In the genomic region with DNA sequence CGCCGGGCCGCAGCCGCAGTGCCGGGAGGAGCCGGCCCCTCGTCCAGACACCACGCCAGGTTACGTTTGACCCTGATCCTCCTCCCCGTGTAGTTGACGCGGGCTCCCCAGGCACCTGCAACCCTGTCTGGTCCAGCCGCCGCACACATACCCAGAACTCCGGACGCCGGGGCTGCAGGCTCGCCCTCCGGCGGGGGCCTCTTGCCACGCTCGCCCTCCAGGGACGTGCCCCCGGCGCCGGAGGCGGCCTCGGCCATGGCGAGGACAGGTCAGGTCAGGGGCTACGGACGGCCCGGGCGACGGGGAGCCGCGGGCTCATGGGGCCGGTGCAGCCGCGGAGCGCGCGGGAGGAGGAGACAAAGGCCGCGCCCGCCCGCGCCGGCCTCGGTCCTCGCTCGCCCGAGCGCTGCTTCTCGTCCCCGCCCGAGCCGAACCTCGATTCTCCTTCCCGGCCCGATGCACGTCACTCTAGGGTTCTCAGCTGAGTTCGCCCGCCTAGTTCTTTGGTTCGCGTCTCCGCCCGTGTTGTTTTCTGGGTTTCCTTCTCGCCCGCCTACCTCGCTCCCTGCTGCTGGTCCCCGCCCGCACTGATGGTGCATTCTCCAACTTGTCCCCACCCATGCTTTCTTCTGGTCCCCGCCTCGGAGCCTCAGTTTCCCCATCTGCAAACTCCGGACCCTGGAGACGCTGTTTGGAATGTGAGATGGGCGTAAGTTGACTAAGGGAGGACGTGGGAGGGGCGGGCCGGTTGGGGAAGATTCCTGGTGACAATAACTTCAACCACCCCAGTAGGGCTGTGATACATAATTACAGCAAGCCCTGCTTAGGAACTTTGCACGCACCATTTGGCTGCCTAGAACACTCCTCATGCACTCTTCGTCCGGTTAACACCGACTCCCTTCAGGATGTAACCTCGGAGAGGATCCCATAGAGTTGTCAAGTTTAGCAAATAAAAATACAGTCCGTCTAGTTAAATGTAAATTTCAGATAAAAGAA, we compare ENCODE assay signal across 1 cellular context.
TF ChIP-seq lines count a peak whose summit lies in the region.

A gene with protein sequence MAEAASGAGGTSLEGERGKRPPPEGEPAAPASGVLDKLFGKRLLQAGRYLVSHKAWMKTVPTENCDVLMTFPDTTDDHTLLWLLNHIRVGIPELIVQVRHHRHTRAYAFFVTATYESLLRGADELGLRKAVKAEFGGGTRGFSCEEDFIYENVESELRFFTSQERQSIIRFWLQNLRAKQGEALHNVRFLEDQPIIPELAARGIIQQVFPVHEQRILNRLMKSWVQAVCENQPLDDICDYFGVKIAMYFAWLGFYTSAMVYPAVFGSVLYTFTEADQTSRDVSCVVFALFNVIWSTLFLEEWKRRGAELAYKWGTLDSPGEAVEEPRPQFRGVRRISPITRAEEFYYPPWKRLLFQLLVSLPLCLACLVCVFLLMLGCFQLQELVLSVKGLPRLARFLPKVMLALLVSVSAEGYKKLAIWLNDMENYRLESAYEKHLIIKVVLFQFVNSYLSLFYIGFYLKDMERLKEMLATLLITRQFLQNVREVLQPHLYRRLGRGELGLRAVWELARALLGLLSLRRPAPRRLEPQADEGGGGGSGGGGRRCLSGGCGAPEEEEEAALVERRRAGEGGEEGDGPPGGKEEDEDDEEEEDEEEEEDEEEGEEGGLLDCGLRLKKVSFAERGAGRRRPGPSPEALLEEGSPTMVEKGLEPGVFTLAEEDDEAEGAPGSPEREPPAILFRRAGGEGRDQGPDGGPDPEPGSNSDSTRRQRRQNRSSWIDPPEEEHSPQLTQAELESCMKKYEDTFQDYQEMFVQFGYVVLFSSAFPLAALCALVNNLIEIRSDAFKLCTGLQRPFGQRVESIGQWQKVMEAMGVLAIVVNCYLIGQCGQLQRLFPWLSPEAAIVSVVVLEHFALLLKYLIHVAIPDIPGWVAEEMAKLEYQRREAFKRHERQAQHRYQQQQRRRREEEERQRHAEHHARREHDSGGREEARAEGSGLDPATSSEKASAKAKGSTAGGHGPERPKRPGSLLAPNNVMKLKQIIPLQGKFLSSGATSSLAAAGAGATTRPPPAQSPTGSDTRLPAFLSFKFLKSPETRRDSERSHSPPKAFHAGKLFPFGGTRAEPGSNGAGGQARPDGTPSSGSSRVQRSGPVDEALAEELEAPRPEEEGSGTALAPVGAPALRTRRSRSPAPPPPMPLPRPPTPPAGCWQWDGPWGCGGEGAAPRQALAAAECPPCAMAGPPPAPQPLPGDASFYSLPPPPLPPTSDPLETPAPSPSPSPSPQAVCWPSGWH (minus strand): TSS at position 442 of the 996 bp plus-strand sequence. CDS start 185 bp downstream, at position 257.

TF ChIP-seq in K562, 482 proteins besides CTCF, POLR2A, EP300 and RAD21 (continued from another document and continues in another):
- TF ChIP-seq, protein P1, sequence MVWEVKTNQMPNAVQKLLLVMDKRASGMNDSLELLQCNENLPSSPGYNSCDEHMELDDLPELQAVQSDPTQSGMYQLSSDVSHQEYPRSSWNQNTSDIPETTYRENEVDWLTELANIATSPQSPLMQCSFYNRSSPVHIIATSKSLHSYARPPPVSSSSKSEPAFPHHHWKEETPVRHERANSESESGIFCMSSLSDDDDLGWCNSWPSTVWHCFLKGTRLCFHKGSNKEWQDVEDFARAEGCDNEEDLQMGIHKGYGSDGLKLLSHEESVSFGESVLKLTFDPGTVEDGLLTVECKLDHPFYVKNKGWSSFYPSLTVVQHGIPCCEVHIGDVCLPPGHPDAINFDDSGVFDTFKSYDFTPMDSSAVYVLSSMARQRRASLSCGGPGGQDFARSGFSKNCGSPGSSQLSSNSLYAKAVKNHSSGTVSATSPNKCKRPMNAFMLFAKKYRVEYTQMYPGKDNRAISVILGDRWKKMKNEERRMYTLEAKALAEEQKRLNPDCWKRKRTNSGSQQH (CRISPR knock-in tag; IDR thresholded peaks at IDR 0.05): no peak
- TF ChIP-seq ZBTB49 (CRISPR knock-in tag; IDR thresholded peaks at IDR 0.05; ENCODE audit: borderline replicate concordance): no peak
- no peak for TF ChIP-seq CBX5 (IDR thresholded peaks at IDR 0.05; ENCODE audit: borderline replicate concordance, low read depth)
- TF ChIP-seq, protein P2, sequence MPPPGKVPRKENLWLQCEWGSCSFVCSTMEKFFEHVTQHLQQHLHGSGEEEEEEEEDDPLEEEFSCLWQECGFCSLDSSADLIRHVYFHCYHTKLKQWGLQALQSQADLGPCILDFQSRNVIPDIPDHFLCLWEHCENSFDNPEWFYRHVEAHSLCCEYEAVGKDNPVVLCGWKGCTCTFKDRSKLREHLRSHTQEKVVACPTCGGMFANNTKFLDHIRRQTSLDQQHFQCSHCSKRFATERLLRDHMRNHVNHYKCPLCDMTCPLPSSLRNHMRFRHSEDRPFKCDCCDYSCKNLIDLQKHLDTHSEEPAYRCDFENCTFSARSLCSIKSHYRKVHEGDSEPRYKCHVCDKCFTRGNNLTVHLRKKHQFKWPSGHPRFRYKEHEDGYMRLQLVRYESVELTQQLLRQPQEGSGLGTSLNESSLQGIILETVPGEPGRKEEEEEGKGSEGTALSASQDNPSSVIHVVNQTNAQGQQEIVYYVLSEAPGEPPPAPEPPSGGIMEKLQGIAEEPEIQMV (tag; conservative IDR thresholded peaks at IDR 0.05; ENCODE audit: low read depth): peak; percentile 99
- no peak for TF ChIP-seq ZNF57 (CRISPR knock-in tag; IDR thresholded peaks at IDR 0.05)
- TF ChIP-seq THAP7 (CRISPR knock-in tag; IDR thresholded peaks at IDR 0.05): no peak
- 0 out of 2 replicates have a peak, but pooled peaks have one; percentile 14 for TF ChIP-seq ZNF764 (CRISPR knock-in tag; IDR thresholded peaks at IDR 0.05; ENCODE audit: low read depth)
- no peak for TF ChIP-seq ZNF449 (CRISPR knock-in tag; IDR thresholded peaks at IDR 0.05)
- peak; percentile 46 for TF ChIP-seq EGR1 (conservative IDR thresholded peaks at IDR 0.05)
- peak; percentile 70 for TF ChIP-seq GABPB1 (CRISPR knock-in tag; IDR thresholded peaks at IDR 0.05)
- TF ChIP-seq, protein P3, sequence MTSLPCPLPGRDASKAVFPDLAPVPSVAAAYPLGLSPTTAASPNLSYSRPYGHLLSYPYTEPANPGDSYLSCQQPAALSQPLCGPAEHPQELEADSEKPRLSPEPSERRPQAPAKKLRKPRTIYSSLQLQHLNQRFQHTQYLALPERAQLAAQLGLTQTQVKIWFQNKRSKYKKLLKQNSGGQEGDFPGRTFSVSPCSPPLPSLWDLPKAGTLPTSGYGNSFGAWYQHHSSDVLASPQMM (CRISPR knock-in tag; IDR thresholded peaks at IDR 0.05): no peak
- no peak for TF ChIP-seq TFAM (CRISPR knock-in tag; conservative IDR thresholded peaks at IDR 0.05)
- no peak for TF ChIP-seq ESRRB (CRISPR knock-in tag; IDR thresholded peaks at IDR 0.05; ENCODE audit: borderline replicate concordance)
- TF ChIP-seq RBM14 (IDR thresholded peaks at IDR 0.05; ENCODE audit: borderline replicate concordance, insufficient read depth, low read depth, low read length): no peak
- TF ChIP-seq ARHGAP35 (IDR thresholded peaks at IDR 0.05; ENCODE audit: partially characterized antibody): no peak
- no peak for TF ChIP-seq ZNF354B (CRISPR knock-in tag; IDR thresholded peaks at IDR 0.05)
- no peak for TF ChIP-seq DIDO1 (tag; IDR thresholded peaks at IDR 0.05; ENCODE audit: low read depth)
- peak; percentile 29 for TF ChIP-seq TCF3 (CRISPR knock-in tag; IDR thresholded peaks at IDR 0.05)
- no peak for TF ChIP-seq POU5F1 (IDR thresholded peaks at IDR 0.05; ENCODE audit: borderline replicate concordance, low read depth, low read length, partially characterized antibody)
- no peak; the same call in 1 of the 2 replicates for TF ChIP-seq KLF13 (tag; IDR thresholded peaks at IDR 0.05; ENCODE audit: borderline replicate concordance, low read depth)
- peak; percentile 65 for TF ChIP-seq MEIS2 (IDR thresholded peaks at IDR 0.05; ENCODE audit: partially characterized antibody)
- TF ChIP-seq ILK (tag; IDR thresholded peaks at IDR 0.05; ENCODE audit: borderline replicate concordance, low read depth): no peak
- TF ChIP-seq CBFA2T3 (IDR thresholded peaks at IDR 0.05): no peak
- no peak for TF ChIP-seq ZNF77 (CRISPR knock-in tag; IDR thresholded peaks at IDR 0.05)
- TF ChIP-seq KAT2B (IDR thresholded peaks at IDR 0.05; ENCODE audit: low read depth, low read length): no peak
- no peak; the same call in 1 of the 2 replicates for TF ChIP-seq ELF1 (tag; IDR thresholded peaks at IDR 0.05)
- peak; percentile 75 for TF ChIP-seq RBFOX2 (IDR thresholded peaks at IDR 0.05; ENCODE audit: low read depth, low read length)
- TF ChIP-seq U2AF2 (optimal IDR thresholded peaks at IDR 0.05; ENCODE audit: low read depth, low read length): no peak
- TF ChIP-seq FOXA3 (CRISPR knock-in tag; conservative IDR thresholded peaks at IDR 0.05 in 1 of 2, IDR thresholded peaks at IDR 0.05 in 1 of 2): peak in 1 of 2 experiments; percentile 11; a peak in 1 of 4 replicates
- TF ChIP-seq THRA (IDR thresholded peaks at IDR 0.05): no peak
- TF ChIP-seq NR4A1 (CRISPR knock-in tag; IDR thresholded peaks at IDR 0.05): no peak
- TF ChIP-seq NR4A1 (tag; IDR thresholded peaks at IDR 0.05): no peak
- no peak for TF ChIP-seq ETV6 (IDR thresholded peaks at IDR 0.05; ENCODE audit: borderline replicate concordance in 1 of 2, low read depth in 2 of 2, low read length in 1 of 2)
- peak; percentile 81; the same call in 1 of the 2 replicates for TF ChIP-seq ETV6 (CRISPR knock-in tag; IDR thresholded peaks at IDR 0.05; ENCODE audit: borderline replicate concordance)
- peak; percentile 70 to 77 for TF ChIP-seq NRF1 (conservative IDR thresholded peaks at IDR 0.05 in 1 of 2, IDR thresholded peaks at IDR 0.05 in 1 of 2)
